21 cellular contexts compared by ENCODE assay signal in genomic region chr2:82478641-82479040, GRCh38.
DNase-seq lines count a peak whose midpoint lies in the region.
"Had no signal": no experiment of that assay in that cellular context is flagged by ENCODE, and none has a peak within 500 bp of the region (broad histone marks: within the 10 kb centered on the region; RNA-seq: fewer than 3 reads in every experiment).

No MANE protein-coding gene starts in this region.

- no peak overlapping the region for H3K23ac ChIP-seq in mesenchymal stem cell (ENCODE audit: low read length in 2 of 2)

- H3K4me3 Mint-ChIP-seq in activated naive CD4-positive, alpha-beta T cell treated with anti-CD3 and anti-CD28 coated beads, Interleukin-2, amount 10 ng/mL, durations not matched to agents 7 days and 5 days = no peak overlapping the region
- H3K4me3 Mint-ChIP-seq: B cell, CD14-positive monocyte, H9, HFFc6 had no signal

- H3K4me1 ChIP-seq in mesenchymal stem cell (ENCODE audit: control insufficient read depth, insufficient read depth, low read depth, low read length) = no peaks in the 10 kb centered on the region
- H3K4me1 ChIP-seq: A549, SJCRH30 had no signal

- no peak overlapping the region for H3K4ac ChIP-seq in mesenchymal stem cell (ENCODE audit: low read depth in 1 of 2, low read length in 2 of 2)

- H3K27ac ChIP-seq in mesenchymal stem cell (ENCODE audit: low read length, poor library complexity, severe bottlenecking) = no peak overlapping the region
- H3K27ac ChIP-seq: A549, SJCRH30 had no signal

- no peaks in the 10 kb centered on the region for H3K4me1 Mint-ChIP-seq in activated naive CD4-positive, alpha-beta T cell treated with anti-CD3 and anti-CD28 coated beads, Interleukin-2, amount 10 ng/mL, durations not matched to agents 7 days and 5 days
- H3K4me1 Mint-ChIP-seq: B cell, CD14-positive monocyte, H9 had no signal

- H2BK15ac ChIP-seq in mesenchymal stem cell (ENCODE audit: low read depth, poor library complexity, severe bottlenecking) = no peak overlapping the region

- H3K9me3 Mint-ChIP-seq in activated naive CD4-positive, alpha-beta T cell treated with anti-CD3 and anti-CD28 coated beads, Interleukin-2, amount 10 ng/mL, durations not matched to agents 7 days and 5 days = peaks cover 10% of the 10 kb centered on the region

- H3K4me3 ChIP-seq in mesenchymal stem cell (ENCODE audit: insufficient read depth in 1 of 2, low read depth in 1 of 2, low read length in 2 of 2) = no peak overlapping the region
- H3K4me3 ChIP-seq: A549, SJCRH30 had no signal

- CTCF ChIA-PET in activated naive CD4-positive, alpha-beta T cell treated with anti-CD3 and anti-CD28 coated beads, Interleukin-2, amount 10 ng/mL, durations not matched to agents 7 days and 5 days (lab: Charles Lee) = no interaction called here

- H3K9ac ChIP-seq in mesenchymal stem cell (ENCODE audit: low read length) = no peak overlapping the region

- no peak overlapping the region for H2AFZ ChIP-seq in mesenchymal stem cell (ENCODE audit: low read depth, low read length)

- DNase-seq in Caki2 (ENCODE audit: low read depth) (peak; percentile 10), H4 (ENCODE audit: low spot score) (peak; percentile 5), OCI-M1 (lab: John Stamatoyannopoulos, UW) (peak; percentile 1), kidney tubule cell (ENCODE audit: low spot score) (peak; percentile 58), mesenchymal stem cell (no peak), NCI-H2107 (lab: John Stamatoyannopoulos, UW) (no peak)
- no peak for DNase-seq in activated CD4-positive, alpha-beta T cell treated with anti-CD3 and anti-CD28 coated beads for 48 hours
- DNase-seq in activated naive CD4-positive, alpha-beta T cell treated with anti-CD3 and anti-CD28 coated beads, Interleukin-2, amount 10 ng/mL, durations not matched to agents 7 days and 5 days = no peak
- DNase-seq: DMS79; H9; HFFc6; NCI-H1436; NCI-H1930; NCI-H2227 treated with DMSO at 0.1 percent for 48 hours; NCI-H510A; NCI-H748 treated with DMSO at 0.1 percent for 48 hours; NK-92 treated with Interleukin-12 subunit alpha and Interleukin-12 subunit beta, amount 100 ng/mL, for 24 hours; SJCRH30 had no signal

- H2BK120ac ChIP-seq in mesenchymal stem cell (ENCODE audit: low read depth, low read length) = no peak overlapping the region

- no peak overlapping the region for H2BK5ac ChIP-seq in mesenchymal stem cell (ENCODE audit: low read depth, low read length, poor library complexity, severe bottlenecking)

- no peak overlapping the region for H3K14ac ChIP-seq in mesenchymal stem cell (ENCODE audit: low read length in 2 of 2)

- no peak overlapping the region for H3K18ac ChIP-seq in mesenchymal stem cell (ENCODE audit: low read depth in 1 of 2, low read length in 2 of 2)

- 69% methylated on average over 2 of the region's 2 CpGs for WGBS in mesenchymal stem cell

- H3K4me2 ChIP-seq in mesenchymal stem cell (ENCODE audit: low read length, poor library complexity, severe bottlenecking) = no peak overlapping the region
- H3K4me2 ChIP-seq: A549 had no signal

- H3K79me1 ChIP-seq in mesenchymal stem cell (replicated peaks; ENCODE audit: low read length, poor library complexity, severe bottlenecking) = no peaks in the 10 kb centered on the region

- in situ Hi-C loops in Caki2 (cut with HindIII; ENCODE audit: low pct_unique_long_range_greater_than_20kb, low sequenced_read_pairs) = no loop called here

- no peaks in the 10 kb centered on the region for H3K36me3 ChIP-seq in mesenchymal stem cell (ENCODE audit: control insufficient read depth in 1 of 2, insufficient read depth in 2 of 2, low read depth in 1 of 2, low read length in 2 of 2)
- H3K36me3 ChIP-seq: SJCRH30 had no signal

- no peak overlapping the region for H4K91ac ChIP-seq in mesenchymal stem cell (ENCODE audit: low read length)

- no peak overlapping the region for H3K27ac Mint-ChIP-seq in activated naive CD4-positive, alpha-beta T cell treated with anti-CD3 and anti-CD28 coated beads, Interleukin-2, amount 10 ng/mL, durations not matched to agents 7 days and 5 days
- H3K27ac Mint-ChIP-seq: B cell, H9, HFFc6 had no signal

- no peak overlapping the region for H2AK5ac ChIP-seq in mesenchymal stem cell (ENCODE audit: low read length, severe bottlenecking)

- no peaks in the 10 kb centered on the region for H3K27me3 ChIP-seq in mesenchymal stem cell (ENCODE audit: control insufficient read depth in 1 of 2, insufficient read depth in 1 of 2, low read length in 2 of 2)
- H3K27me3 ChIP-seq: SJCRH30 had no signal

- H3K9me3 ChIP-seq in mesenchymal stem cell (ENCODE audit: control insufficient read depth, low read length) = peaks cover 8% of the 10 kb centered on the region
- H3K9me3 ChIP-seq: SJCRH30 had no signal

- no peaks in the 10 kb centered on the region for H3K36me3 Mint-ChIP-seq in activated naive CD4-positive, alpha-beta T cell treated with anti-CD3 and anti-CD28 coated beads, Interleukin-2, amount 10 ng/mL, durations not matched to agents 7 days and 5 days
- H3K36me3 Mint-ChIP-seq: CD14-positive monocyte had no signal

- no peak overlapping the region for H2BK12ac ChIP-seq in mesenchymal stem cell (ENCODE audit: low read length in 2 of 2)

- no peaks in the 10 kb centered on the region for H3K27me3 Mint-ChIP-seq in activated naive CD4-positive, alpha-beta T cell treated with anti-CD3 and anti-CD28 coated beads, Interleukin-2, amount 10 ng/mL, durations not matched to agents 7 days and 5 days
- H3K27me3 Mint-ChIP-seq: B cell had no signal

- H4K8ac ChIP-seq in mesenchymal stem cell (ENCODE audit: low read length) = no peak overlapping the region

Comparison
In these comparisons a context has a peak if more than half of its experiments do, and no peak if none do; other contexts are left out.
1. DNase-seq: peak in Caki2 (single experiment), H4 (single experiment), OCI-M1 (single experiment) and kidney tubule cell (single experiment); none in mesenchymal stem cell (single experiment), activated CD4-positive, alpha-beta T cell treated with anti-CD3 and anti-CD28 coated beads for 48 hours (single experiment), activated naive CD4-positive, alpha-beta T cell treated with anti-CD3 and anti-CD28 coated beads, Interleukin-2, amount 10 ng/mL, durations not matched to agents 7 days and 5 days (single experiment) and NCI-H2107 (single experiment).